ENCODE assay signal across 1 cellular context in genomic region chr2:11506611-11506969, GRCh38.
TF ChIP-seq lines count a peak whose summit lies in the region.

No MANE protein-coding gene starts in this region.

TF ChIP-seq in HepG2, 621 proteins besides CTCF, POLR2A, EP300 and RAD21 (continued from another document and continues in another):
- no peak for TF ChIP-seq NR0B2 (CRISPR knock-in tag; IDR thresholded peaks at IDR 0.05)
- TF ChIP-seq HMG20B (CRISPR knock-in tag; conservative IDR thresholded peaks at IDR 0.05): no peak
- TF ChIP-seq, protein P1, sequence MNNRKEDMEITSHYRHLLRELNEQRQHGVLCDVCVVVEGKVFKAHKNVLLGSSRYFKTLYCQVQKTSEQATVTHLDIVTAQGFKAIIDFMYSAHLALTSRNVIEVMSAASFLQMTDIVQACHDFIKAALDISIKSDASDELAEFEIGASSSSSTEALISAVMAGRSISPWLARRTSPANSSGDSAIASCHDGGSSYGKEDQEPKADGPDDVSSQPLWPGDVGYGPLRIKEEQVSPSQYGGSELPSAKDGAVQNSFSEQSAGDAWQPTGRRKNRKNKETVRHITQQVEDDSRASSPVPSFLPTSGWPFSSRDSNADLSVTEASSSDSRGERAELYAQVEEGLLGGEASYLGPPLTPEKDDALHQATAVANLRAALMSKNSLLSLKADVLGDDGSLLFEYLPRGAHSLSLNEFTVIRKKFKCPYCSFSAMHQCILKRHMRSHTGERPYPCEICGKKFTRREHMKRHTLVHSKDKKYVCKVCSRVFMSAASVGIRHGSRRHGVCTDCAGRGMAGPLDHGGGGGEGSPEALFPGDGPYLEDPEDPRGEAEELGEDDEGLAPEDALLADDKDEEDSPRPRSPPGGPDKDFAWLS (CRISPR knock-in tag; IDR thresholded peaks at IDR 0.05; ENCODE audit: borderline replicate concordance): no peak
- no peak for TF ChIP-seq ZBTB7A (CRISPR knock-in tag; IDR thresholded peaks at IDR 0.05)
- TF ChIP-seq ZNF609 (CRISPR knock-in tag; IDR thresholded peaks at IDR 0.05; ENCODE audit: borderline replicate concordance): no peak
- no peak for TF ChIP-seq KIAA2018 (CRISPR knock-in tag; IDR thresholded peaks at IDR 0.05; ENCODE audit: borderline replicate concordance)
- no peak for TF ChIP-seq ZNF543 (CRISPR knock-in tag; IDR thresholded peaks at IDR 0.05)
- TF ChIP-seq HIVEP1 (CRISPR knock-in tag; IDR thresholded peaks at IDR 0.05): no peak
- TF ChIP-seq HOXA5 (CRISPR knock-in tag; IDR thresholded peaks at IDR 0.05): peak; percentile 68; the same call in 1 of the 2 replicates
- peak; percentile 27; the same call in 1 of the 2 replicates for TF ChIP-seq ZNF747 (CRISPR knock-in tag; IDR thresholded peaks at IDR 0.05; ENCODE audit: borderline replicate concordance)
- 0 out of 2 replicates have a peak, but pooled peaks have one; percentile 5 for TF ChIP-seq ZKSCAN8 (CRISPR knock-in tag; IDR thresholded peaks at IDR 0.05; ENCODE audit: borderline replicate concordance)
- TF ChIP-seq HHEX (CRISPR knock-in tag; IDR thresholded peaks at IDR 0.05): no peak
- no peak for TF ChIP-seq ZNF713 (CRISPR knock-in tag; IDR thresholded peaks at IDR 0.05)
- TF ChIP-seq, protein P2, sequence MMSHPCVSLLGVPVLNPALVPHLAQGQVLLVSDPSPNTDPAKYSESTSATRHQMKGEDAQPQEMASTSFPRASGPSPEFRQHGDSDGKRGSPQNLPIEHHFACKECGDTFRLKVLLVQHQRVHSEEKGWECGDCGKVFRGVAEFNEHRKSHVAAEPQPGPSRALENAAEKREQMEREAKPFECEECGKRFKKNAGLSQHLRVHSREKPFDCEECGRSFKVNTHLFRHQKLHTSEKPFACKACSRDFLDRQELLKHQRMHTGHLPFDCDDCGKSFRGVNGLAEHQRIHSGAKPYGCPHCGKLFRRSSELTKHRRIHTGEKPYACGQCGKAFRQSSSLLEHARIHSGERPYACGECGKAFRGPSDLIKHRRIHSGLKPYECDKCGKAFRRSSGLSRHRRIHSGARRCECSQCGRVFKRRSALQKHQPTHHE (CRISPR knock-in tag; IDR thresholded peaks at IDR 0.05; ENCODE audit: borderline replicate concordance): no peak; the same call in 1 of the 2 replicates
- no peak for TF ChIP-seq EED (CRISPR knock-in tag; IDR thresholded peaks at IDR 0.05)
- TF ChIP-seq ZBTB10 (CRISPR knock-in tag; IDR thresholded peaks at IDR 0.05; ENCODE audit: borderline replicate concordance): peak; percentile 52; the same call in 1 of the 2 replicates
- no peak for TF ChIP-seq ZNF512B (CRISPR knock-in tag; IDR thresholded peaks at IDR 0.05; ENCODE audit: borderline replicate concordance)
- no peak for TF ChIP-seq ZNF34 (CRISPR knock-in tag; IDR thresholded peaks at IDR 0.05; ENCODE audit: borderline replicate concordance)
- TF ChIP-seq ZBTB2 (CRISPR knock-in tag; IDR thresholded peaks at IDR 0.05; ENCODE audit: low read depth): no peak
- 0 out of 2 replicates have a peak, but pooled peaks have one; percentile 29 for TF ChIP-seq ZSCAN9 (CRISPR knock-in tag; IDR thresholded peaks at IDR 0.05; ENCODE audit: borderline replicate concordance)
- TF ChIP-seq SCMH1 (CRISPR knock-in tag; IDR thresholded peaks at IDR 0.05; ENCODE audit: borderline replicate concordance): no peak
- TF ChIP-seq ZNF549 (CRISPR knock-in tag; IDR thresholded peaks at IDR 0.05): no peak
- no peak for TF ChIP-seq RAD51 (IDR thresholded peaks at IDR 0.05; ENCODE audit: borderline replicate concordance)
- 0 out of 2 replicates have a peak, but pooled peaks have one; percentile 4 for TF ChIP-seq WIZ (CRISPR knock-in tag; IDR thresholded peaks at IDR 0.05)
- no peak for TF ChIP-seq EEA1 (CRISPR knock-in tag; IDR thresholded peaks at IDR 0.05; ENCODE audit: borderline replicate concordance)
